ENCODE assay signal across 20 cellular contexts in the genomic region with DNA sequence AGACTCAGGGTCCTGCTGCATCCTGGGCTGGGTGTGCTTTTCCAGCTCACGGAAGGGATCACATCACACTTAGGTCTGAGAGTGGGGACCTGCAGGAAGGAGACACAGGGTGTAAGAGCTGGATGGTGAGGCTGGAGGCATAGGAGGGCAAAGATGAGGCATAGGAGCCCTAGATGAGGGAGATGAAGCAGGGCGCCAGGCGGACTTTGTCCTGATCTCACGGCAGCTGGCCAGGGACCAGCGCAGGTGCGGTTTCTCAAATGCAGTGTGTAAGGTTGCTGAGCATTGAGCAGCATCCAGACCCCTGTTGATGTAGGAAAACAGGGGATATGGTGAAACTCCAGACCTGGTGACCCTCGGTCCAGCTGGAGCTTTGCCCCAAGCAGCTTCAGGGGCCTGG.
"Had no signal": no experiment of that assay in that cellular context is flagged by ENCODE, and none has a peak within 500 bp of the region (broad histone marks: within the 10 kb centered on the region; RNA-seq: fewer than 3 reads in every experiment).

No MANE protein-coding gene starts in this region.

- H3K4me3 ChIP-seq: ascending aorta, body of pancreas, SJSA1 had no signal

- H3K4me1 ChIP-seq: ascending aorta, body of pancreas had no signal

- ATAC-seq: activated CD4-positive, CD25-positive, alpha-beta regulatory T cell treated with anti-CD3 and anti-CD28 coated beads, Interleukin-2, amount 50 U/mL, for 24 hours; activated CD8-positive, alpha-beta T cell treated with anti-CD3 and anti-CD28 coated beads for 36 hours; activated T-cell treated with anti-CD3 and anti-CD28 coated beads, Interleukin-2, amount 50 U/mL, for 72 hours; body of pancreas; PC-3; SK-N-SH treated with all-trans-retinoic acid at 6 μM for 48 hours had no signal

- H3K9me3 ChIP-seq: ascending aorta, body of pancreas, SJSA1 had no signal

- H3K36me3 ChIP-seq: ascending aorta, SJSA1 had no signal

- DNase-seq: activated CD4-positive, alpha-beta T cell treated with anti-CD3 and anti-CD28 coated beads for 4 hours; activated CD8-positive, alpha-beta memory T cell treated with anti-CD3 and anti-CD28 coated beads, Interleukin-2, amount 50 U/mL, for 4 hours; activated CD8-positive, alpha-beta T cell treated with anti-CD3 and anti-CD28 coated beads for 36 hours; activated gamma-delta T cell treated with Interleukin-2 at 50 U/mL for 16 hours; activated naive CD4-positive, alpha-beta T cell treated with anti-CD3 and anti-CD28 coated beads, Interleukin-2, amount 50 U/mL, for 16 hours; activated T-cell treated with anti-CD3 and anti-CD28 coated beads, Interleukin-2, amount 50 U/mL, for 72 hours; amniotic stem cell; central memory CD4-positive, alpha-beta T cell; NCI-H1092; NCI-H1694 treated with DMSO at 0.1 percent for 48 hours; NCI-H2029 treated with DMSO at 0.1 percent for 48 hours; NCI-H510A treated with DMSO at 0.1 percent for 48 hours; PC-3; SHP77; SW 1271 had no signal
